In genomic region chr12:111066744-111067437, GRCh38 we compare ENCODE assay signal across 13 cellular contexts. TPM values are rescaled to one million over a fixed set of nuclear protein-coding genes. Genes with fewer than 3 reads are reported as not detected.
DNase-seq lines count a peak whose midpoint lies in the region; ATAC-seq and TF ChIP-seq lines count a peak whose summit lies in the region.
"Had no signal": no experiment of that assay in that cellular context is flagged by ENCODE, and none has a peak within 500 bp of the region (broad histone marks: within the 10 kb centered on the region; RNA-seq: fewer than 3 reads in every experiment).

No MANE protein-coding gene starts in this region.

- peaks cover 0 to 7% of the 10 kb centered on the region in 2 experiments; a peak in 1 of 4 replicates for H3K4me1 ChIP-seq in HCT116 (ENCODE audit: control insufficient read depth in 1 of 2, insufficient read depth in 2 of 2, low read length in 2 of 2)
- H3K4me1 ChIP-seq: psoas muscle had no signal

- no peaks in the 10 kb centered on the region for H3K9me2 ChIP-seq in HCT116 (ENCODE audit: insufficient read depth)

- H3K36me3 ChIP-seq in HCT116 (ENCODE audit: control insufficient read depth in 1 of 2, insufficient read depth in 2 of 2, low read length in 2 of 2): no peaks in the 10 kb centered on the region

- TF ChIP-seq RAD21 in HCT116 (IDR thresholded peaks at IDR 0.05; ENCODE audit: low read depth): no peak

- POLR2A ChIA-PET in HCT116 (lab: Charles Lee): no interaction called here

- no TSS peak for BruUV-seq in HCT116 (replicated peaks; lab: Mats Ljungman, UMichigan)

- H2AFZ ChIP-seq in HCT116 (ENCODE audit: low read depth, low read length, poor library complexity, severe bottlenecking): peak overlapping the region; percentile 40

- H3K4me1 Mint-ChIP-seq in stimulated activated memory B cell treated with anti-CD40 and anti-IgM and Interleukin-4, amounts not matched to agents 10 μg/mL and 1 μg/mL and 100 μg/mL, for 72 hours: no peaks in the 10 kb centered on the region

- no peaks in the 10 kb centered on the region for H3K27me3 ChIP-seq in HCT116 (ENCODE audit: insufficient read depth, low read length)

- peak; percentile 32 for DNase-seq in HCT116 (ENCODE audit: low read depth, low spot score)
- DNase-seq in SK-MEL-5 (ENCODE audit: low read depth, low spot score): peak; percentile 34
- DNase-seq in iPS DF 19.7 (ENCODE audit: low read depth, low spot score): peak; percentile 35
- DNase-seq in NCI-H2029 (lab: John Stamatoyannopoulos, UW): no peak
- no peak for DNase-seq in NCI-H1417 (lab: John Stamatoyannopoulos, UW)
- DNase-seq: NCI-H510A; psoas muscle; stimulated activated CD8-positive, alpha-beta memory T cell treated with anti-CD3 and anti-CD28 coated beads, Interleukin-4, amount 100 ng/mL, for 48 hours had no signal

- TF ChIP-seq POLR2A in HCT116 (IDR thresholded peaks at IDR 0.05; ENCODE audit: borderline replicate concordance, extremely low read depth, insufficient read depth, insufficient read length): no peak

- H3K79me2 ChIP-seq in HCT116 (ENCODE audit: insufficient read depth, low read length): no peaks in the 10 kb centered on the region

- no peaks in the 10 kb centered on the region for H3K9me3 ChIP-seq in HCT116 (ENCODE audit: control insufficient read depth in 1 of 2, insufficient read depth in 1 of 2, low read depth in 1 of 2, low read length in 2 of 2)
- H3K9me3 ChIP-seq: psoas muscle had no signal

- H3K36me3 Mint-ChIP-seq in stimulated activated memory B cell treated with anti-CD40 and anti-IgM and Interleukin-4, amounts not matched to agents 10 μg/mL and 1 μg/mL and 100 μg/mL, for 72 hours: no peaks in the 10 kb centered on the region
- H3K36me3 Mint-ChIP-seq: activated naive CD8-positive, alpha-beta T cell had no signal

- intact Hi-C loops in HCT116 (cut with micrococcal nuclease): no loop called here

- no peaks in the 10 kb centered on the region for H3K9me3 Mint-ChIP-seq in stimulated activated memory B cell treated with anti-CD40 and anti-IgM and Interleukin-4, amounts not matched to agents 10 μg/mL and 1 μg/mL and 100 μg/mL, for 72 hours

- H3K27ac ChIP-seq in C4-2B (peak overlapping the region; percentile 86), HCT116 (ENCODE audit: low read depth, low read length) (no peak overlapping the region)
- H3K27ac ChIP-seq: psoas muscle had no signal

- no peaks in the 10 kb centered on the region for H4K20me1 ChIP-seq in HCT116 (ENCODE audit: insufficient read depth)

- peak; percentile 87 for ATAC-seq in HCT116
- no peak for ATAC-seq in stimulated activated memory B cell treated with anti-CD40 and anti-IgM and Interleukin-4, amounts not matched to agents 10 μg/mL and 1 μg/mL and 100 μg/mL, for 72 hours
- ATAC-seq in HG03159 (IDR thresholded peaks at IDR 0.05; ENCODE audit: unreplicated experiment): no peak

- in situ Hi-C loops in SK-MEL-5 (cut with HindIII; ENCODE audit: low pct_unique_long_range_greater_than_20kb, low sequenced_read_pairs): no loop called here

- RAD21 ChIA-PET in HCT116 (lab: Charles Lee; ENCODE audit: low non-redundant PET in 1 of 2, low total read pairs in 2 of 2, uncharacterized antibody in 2 of 2, unreplicated experiment in 2 of 2): no interaction called here

- CTCF ChIA-PET in HCT116 (lab: Charles Lee): no interaction called here

- H3K27me3 Mint-ChIP-seq in stimulated activated memory B cell treated with anti-CD40 and anti-IgM and Interleukin-4, amounts not matched to agents 10 μg/mL and 1 μg/mL and 100 μg/mL, for 72 hours: peaks cover 40% of the 10 kb centered on the region
- H3K27me3 Mint-ChIP-seq: activated naive CD8-positive, alpha-beta T cell had no signal

- H3K4me3 ChIP-seq in HCT116 (replicated peaks in 1 of 2; ENCODE audit: low read depth in 1 of 2, low read length in 2 of 2): no peak overlapping the region
- H3K4me3 ChIP-seq: psoas muscle had no signal

- no peak for TF ChIP-seq CTCF in C4-2B (conservative IDR thresholded peaks at IDR 0.05)
- no peak for TF ChIP-seq CTCF in HCT116 (IDR thresholded peaks at IDR 0.05 in 2 of 3, conservative IDR thresholded peaks at IDR 0.05 in 1 of 3; ENCODE audit: borderline replicate concordance in 1 of 3, insufficient read depth in 1 of 3, low read depth in 2 of 3, low read length in 2 of 3)

- no peak overlapping the region; the same call in 1 of the 2 replicates for H3K4me2 ChIP-seq in HCT116 (ENCODE audit: low read length)

- no peak overlapping the region for H3K4me3 Mint-ChIP-seq in stimulated activated memory B cell treated with anti-CD40 and anti-IgM and Interleukin-4, amounts not matched to agents 10 μg/mL and 1 μg/mL and 100 μg/mL, for 72 hours

- no peak overlapping the region for H3K9ac ChIP-seq in HCT116 (ENCODE audit: low read length)

- H3K27ac Mint-ChIP-seq in stimulated activated memory B cell treated with anti-CD40 and anti-IgM and Interleukin-4, amounts not matched to agents 10 μg/mL and 1 μg/mL and 100 μg/mL, for 72 hours: no peak overlapping the region
- H3K27ac Mint-ChIP-seq: activated naive CD8-positive, alpha-beta T cell had no signal

TF ChIP-seq in HCT116, 20 proteins besides CTCF, POLR2A, EP300 and RAD21:
- 0 out of 2 replicates have a peak, but pooled peaks have one; percentile 28 for TF ChIP-seq SP1 (IDR thresholded peaks at IDR 0.05; ENCODE audit: low read depth)
- TF ChIP-seq EGR1 (IDR thresholded peaks at IDR 0.05; ENCODE audit: low read depth): no peak
- TF ChIP-seq TCF7L2 (IDR thresholded peaks at IDR 0.05; ENCODE audit: borderline replicate concordance, extremely low read depth, insufficient read depth, insufficient read length): no peak

RNA-seq across cellular contexts. Expression of gene CUX2, which starts 32.9 kb away (rescaled TPM):
- total RNA-seq in HCT116 (2021; ENCODE audit: unreplicated experiment): 0.02 TPM
- polyA plus RNA-seq in HCT116 (2012): 0.04 and 0.05 TPM in 2 replicates
- total RNA-seq in SK-MEL-5 (2014; rRNA removed; shearing (Covaris generic)): not detected in 2 replicates
- 0.14 TPM in 1 of 2 replicates, not detected in the other for polyA plus RNA-seq in SK-MEL-5 (2015; cell fraction: cytosol; rRNA removed)
- polyA plus RNA-seq in SK-MEL-5 (2015; cell fraction: nucleus; rRNA removed): 0.05 and 0.31 TPM in 2 replicates
- polyA plus RNA-seq: keratinocyte had no signal

Comparison
In these comparisons a context has a peak if more than half of its experiments do, and no peak if none do; other contexts are left out.
1. DNase-seq: peak in HCT116 (single experiment), SK-MEL-5 (single experiment) and iPS DF 19.7 (single experiment); none in NCI-H2029 (single experiment) and NCI-H1417 (0 of 3).